ENCODE assay signal across 8 cellular contexts in genomic region chr12:71636704-71637115, GRCh38. TPM values are rescaled to one million over a fixed set of nuclear protein-coding genes. Genes with fewer than 3 reads are reported as not detected.
A peak's percentile ranks its signal among the peaks of the same experiment; 100 is the strongest.
DNase-seq lines count a peak whose midpoint lies in the region; ATAC-seq and TF ChIP-seq lines count a peak whose summit lies in the region.

No MANE protein-coding gene starts in this region.

- peaks cover 6% of the 10 kb centered on the region for H3K79me2 ChIP-seq in hepatocyte

- no peak overlapping the region for H3K4me2 ChIP-seq in hepatocyte

- no peaks in the 10 kb centered on the region for H3K9me3 ChIP-seq in hepatocyte (ENCODE audit: low read depth)

- no peaks in the 10 kb centered on the region for H3K36me3 ChIP-seq in hepatocyte (replicated peaks; ENCODE audit: insufficient read depth, low read depth)

- H3K27ac ChIP-seq in hepatocyte, result no peak overlapping the region

- H3K27ac Mint-ChIP-seq in activated naive CD8-positive, alpha-beta T cell treated with anti-CD3 and anti-CD28 coated beads, Interleukin-2, amount 50 U/mL, for 24 hours, result peak overlapping the region; percentile 16
- H3K27ac Mint-ChIP-seq in activated T-cell treated with anti-CD3 and anti-CD28 coated beads, Interleukin-2, amount 50 U/mL, for 72 hours, result no peak overlapping the region

- H4K20me1 ChIP-seq in hepatocyte (ENCODE audit: insufficient read depth, poor library complexity, severe bottlenecking), result no peaks in the 10 kb centered on the region

- no peaks in the 10 kb centered on the region for H3K27me3 ChIP-seq in hepatocyte

- peaks cover 13% of the 10 kb centered on the region for H3K4me1 Mint-ChIP-seq in activated naive CD8-positive, alpha-beta T cell treated with anti-CD3 and anti-CD28 coated beads, Interleukin-2, amount 50 U/mL, for 24 hours
- peaks cover 23% of the 10 kb centered on the region for H3K4me1 Mint-ChIP-seq in activated T-cell treated with anti-CD3 and anti-CD28 coated beads, Interleukin-2, amount 50 U/mL, for 72 hours (ENCODE audit: low read depth)

- H2AFZ ChIP-seq in hepatocyte, result no peak overlapping the region

- H3K4me3 ChIP-seq in AG09309 (ENCODE audit: control insufficient read depth, low read depth, low read length), result no peak overlapping the region
- no peak overlapping the region for H3K4me3 ChIP-seq in hepatocyte

- no peak overlapping the region for H3K4me3 Mint-ChIP-seq in activated naive CD8-positive, alpha-beta T cell treated with anti-CD3 and anti-CD28 coated beads, Interleukin-2, amount 50 U/mL, for 24 hours
- H3K4me3 Mint-ChIP-seq in activated T-cell treated with anti-CD3 and anti-CD28 coated beads, Interleukin-2, amount 50 U/mL, for 72 hours, result no peak overlapping the region

- WGBS in hepatocyte (ENCODE audit: low lambda C conversion rate, missing lambda C conversion rate), result 37% methylated on average over 3 of the region's 3 CpGs

- peak; percentile 75 for ATAC-seq in HG03432 (IDR thresholded peaks at IDR 0.05; ENCODE audit: unreplicated experiment)
- ATAC-seq in activated naive CD8-positive, alpha-beta T cell treated with anti-CD3 and anti-CD28 coated beads, Interleukin-2, amount 50 U/mL, for 24 hours, result no peak
- no peak for ATAC-seq in activated T-cell treated with anti-CD3 and anti-CD28 coated beads, Interleukin-2, amount 50 U/mL, for 72 hours (replicated peaks in 1 of 2)

- DNase-seq in AG09309 (ENCODE audit: low read depth) (peak; percentile 28), NCI-H526 (lab: John Stamatoyannopoulos, UW) (peak; percentile 7 to 74), hepatocyte (ENCODE audit: low spot score) (peak; percentile 87), smooth muscle cell of the brain vasculature (ENCODE audit: low read depth, low spot score) (peak; percentile 26)
- no peak for DNase-seq in activated naive CD8-positive, alpha-beta T cell treated with anti-CD3 and anti-CD28 coated beads, Interleukin-2, amount 50 U/mL, for 24 hours
- no peak for DNase-seq in activated T-cell treated with anti-CD3 and anti-CD28 coated beads, Interleukin-2, amount 50 U/mL, for 72 hours

- TF ChIP-seq CTCF in AG09309 (IDR thresholded peaks at IDR 0.05; ENCODE audit: control insufficient read depth, insufficient read depth, low read depth, low read length, missing control alignments) (peak; percentile 75), GM12872 (IDR thresholded peaks at IDR 0.05; ENCODE audit: insufficient read depth, low read depth, low read length) (peak; percentile 78), hepatocyte (IDR thresholded peaks at IDR 0.05; ENCODE audit: poor library complexity) (peak; percentile 71)

- H3K27me3 Mint-ChIP-seq in activated naive CD8-positive, alpha-beta T cell treated with anti-CD3 and anti-CD28 coated beads, Interleukin-2, amount 50 U/mL, for 24 hours, result no peaks in the 10 kb centered on the region
- H3K27me3 Mint-ChIP-seq in activated T-cell treated with anti-CD3 and anti-CD28 coated beads, Interleukin-2, amount 50 U/mL, for 72 hours (ENCODE audit: low read depth), result no peaks in the 10 kb centered on the region

- H3K4me1 ChIP-seq in hepatocyte (ENCODE audit: insufficient read depth), result no peaks in the 10 kb centered on the region

- no peaks in the 10 kb centered on the region for H3K9me2 ChIP-seq in hepatocyte (replicated peaks; ENCODE audit: insufficient read depth)

- H3K36me3 Mint-ChIP-seq in activated naive CD8-positive, alpha-beta T cell treated with anti-CD3 and anti-CD28 coated beads, Interleukin-2, amount 50 U/mL, for 24 hours (ENCODE audit: low read depth), result peaks cover 59% of the 10 kb centered on the region
- peaks cover 3 to 52% of the 10 kb centered on the region in 2 donors for H3K36me3 Mint-ChIP-seq in activated T-cell treated with anti-CD3 and anti-CD28 coated beads, Interleukin-2, amount 50 U/mL, for 72 hours (ENCODE audit: insufficient read depth in 2 of 2)

- no peaks in the 10 kb centered on the region for H3K9me3 Mint-ChIP-seq in activated naive CD8-positive, alpha-beta T cell treated with anti-CD3 and anti-CD28 coated beads, Interleukin-2, amount 50 U/mL, for 24 hours
- no peaks in the 10 kb centered on the region for H3K9me3 Mint-ChIP-seq in activated T-cell treated with anti-CD3 and anti-CD28 coated beads, Interleukin-2, amount 50 U/mL, for 72 hours

RNA-seq across cellular contexts. Expression of gene ZFC3H1, which starts 26.9 kb away (rescaled TPM):
- 46.4 and 48.6 TPM in 2 replicates for total RNA-seq in hepatocyte
- polyA plus RNA-seq in hepatocyte, result 28.0 and 45.5 TPM in 2 replicates
- total RNA-seq in activated T-cell treated with anti-CD3 and anti-CD28 coated beads, Interleukin-2, amount 50 U/mL, for 72 hours, result 10 to 100 TPM; 87.7 to 98.7 TPM

RNA-seq across cellular contexts. Expression of gene THAP2, which starts 27.4 kb away (rescaled TPM):
- total RNA-seq in hepatocyte, result 6.1 and 7.0 TPM in 2 replicates
- 6.1 and 6.9 TPM in 2 replicates for polyA plus RNA-seq in hepatocyte
- total RNA-seq in activated T-cell treated with anti-CD3 and anti-CD28 coated beads, Interleukin-2, amount 50 U/mL, for 72 hours, result 10 to 100 TPM; 13.8 to 15.1 TPM

RNA-seq across cellular contexts. Expression of gene TMEM19, which starts 49.2 kb away (rescaled TPM):
- 24.8 and 28.2 TPM in 2 replicates for total RNA-seq in hepatocyte
- 19.4 and 24.1 TPM in 2 replicates for polyA plus RNA-seq in hepatocyte
- total RNA-seq in activated T-cell treated with anti-CD3 and anti-CD28 coated beads, Interleukin-2, amount 50 U/mL, for 72 hours, result 10 to 100 TPM; 15.0 to 18.5 TPM

Comparison
In these comparisons a context has a peak if more than half of its experiments do, and no peak if none do; other contexts are left out.
1. DNase-seq: peak in AG09309 (single experiment), NCI-H526 (2 of 2), hepatocyte (single experiment) and smooth muscle cell of the brain vasculature (single experiment); none in activated naive CD8-positive, alpha-beta T cell treated with anti-CD3 and anti-CD28 coated beads, Interleukin-2, amount 50 U/mL, for 24 hours (single experiment) and activated T-cell treated with anti-CD3 and anti-CD28 coated beads, Interleukin-2, amount 50 U/mL, for 72 hours (0 of 2).
2. Peak in every context shown above with its lines, with median percentiles within 50 percentile points of each other: CTCF ChIP-seq.